ENCODE assay signal across 6 cellular contexts in the genomic region with DNA sequence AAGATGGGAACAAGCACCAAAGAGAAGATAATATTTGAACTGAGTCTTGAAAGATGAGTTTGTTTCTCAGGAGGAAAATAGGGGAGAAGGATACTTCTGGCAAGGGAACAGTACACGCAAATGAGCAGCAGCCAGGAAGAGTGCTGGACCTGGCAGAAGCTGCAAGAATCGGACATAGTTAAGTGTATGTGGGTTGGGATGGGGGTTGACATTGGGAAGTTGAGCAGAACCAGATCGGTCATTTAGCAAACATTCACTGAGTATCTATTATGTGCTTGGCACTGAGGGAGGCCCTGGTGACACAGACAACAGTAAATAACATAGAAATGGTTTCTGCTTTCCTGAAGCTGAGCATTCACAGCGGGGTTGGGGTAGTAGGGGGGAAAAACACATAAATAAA.
"Had no signal": no experiment of that assay in that cellular context is flagged by ENCODE, and none has a peak within 500 bp of the region (broad histone marks: within the 10 kb centered on the region; RNA-seq: fewer than 3 reads in every experiment).

No MANE protein-coding gene starts in this region.

- H3K4me2 ChIP-seq: GM23338 had no signal

- H2AFZ ChIP-seq: GM23338 had no signal

- ATAC-seq: GM23338, K562 had no signal

- H3K4me3 ChIP-seq: GM23338, K562 had no signal

- DNase-seq: H9, HCEC 1CT, IMR-90, KG1 had no signal
